Comparison of ENCODE assay signal across 8 cellular contexts in genomic region chr15:64095431-64095794, GRCh38. TPM values are rescaled to one million over a fixed set of nuclear protein-coding genes. Genes with fewer than 3 reads are reported as not detected.
A peak's percentile ranks its signal among the peaks of the same experiment; 100 is the strongest.
DNase-seq lines count a peak whose midpoint lies in the region; ATAC-seq and TF ChIP-seq lines count a peak whose summit lies in the region.

No MANE protein-coding gene starts in this region.

- H3K27me3 ChIP-seq in lower lobe of right lung (ENCODE audit: low read depth) (no peaks in the 10 kb centered on the region), tibial artery (no peaks in the 10 kb centered on the region)

- DNase-seq in activated T-cell treated with anti-CD3 and anti-CD28 coated beads, Interleukin-2, amount 50 U/mL, for 4 hours, result no peak
- DNase-seq in activated T-cell treated with anti-CD3 and anti-CD28 coated beads, Interleukin-2, amount 50 U/mL, for 48 hours, result no peak
- DNase-seq in astrocyte of the spinal cord (ENCODE audit: low read depth, low spot score), result no peak
- no peak for DNase-seq in lower lobe of right lung
- no peak for DNase-seq in tibial artery
- DNase-seq in SW 1271 (lab: John Stamatoyannopoulos, UW), result no peak
- no peak for DNase-seq in 8988T

- H3K27me3 Mint-ChIP-seq in activated T-cell treated with anti-CD3 and anti-CD28 coated beads, Interleukin-2, amount 50 U/mL, for 4 hours (ENCODE audit: low read depth), result no peaks in the 10 kb centered on the region

- H3K9me3 ChIP-seq in lower lobe of right lung (no peaks in the 10 kb centered on the region), tibial artery (no peaks in the 10 kb centered on the region)

- H3K36me3 Mint-ChIP-seq in activated T-cell treated with anti-CD3 and anti-CD28 coated beads, Interleukin-2, amount 50 U/mL, for 4 hours (ENCODE audit: insufficient read depth), result peaks cover 4% of the 10 kb centered on the region

- intact Hi-C loops in lower lobe of right lung (cut with DNase I) (no loop called here), tibial artery (cut with DNase I; ENCODE audit: low total_unique reads) (no loop called here)

- H3K4me1 ChIP-seq in lower lobe of right lung, result peaks cover 77% of the 10 kb centered on the region
- peaks cover 0 to 64% (median 36%) of the 10 kb centered on the region in 4 donors for H3K4me1 ChIP-seq in tibial artery

- ATAC-seq in activated T-cell treated with anti-CD3 and anti-CD28 coated beads, Interleukin-2, amount 50 U/mL, for 4 hours, result no peak
- no peak for ATAC-seq in lower lobe of right lung
- no peak for ATAC-seq in HG03159 (IDR thresholded peaks at IDR 0.05; ENCODE audit: unreplicated experiment)

- H3K4me3 Mint-ChIP-seq in activated T-cell treated with anti-CD3 and anti-CD28 coated beads, Interleukin-2, amount 50 U/mL, for 4 hours, result peak overlapping the region; percentile 96

- peak overlapping the region; percentile 85 for H3K27ac ChIP-seq in lower lobe of right lung
- H3K27ac ChIP-seq in tibial artery, result peak overlapping the region; percentile 83 to 90

- TF ChIP-seq CTCF in astrocyte of the spinal cord (IDR thresholded peaks at IDR 0.05; ENCODE audit: low read depth, low read length) (no peak), lower lobe of right lung (IDR thresholded peaks at IDR 0.05) (no peak), tibial artery (IDR thresholded peaks at IDR 0.05) (no peak)

- in situ Hi-C loops in astrocyte of the spinal cord (cut with HindIII; ENCODE audit: low sequenced_read_pairs), result no loop called here

- H3K4me1 Mint-ChIP-seq in activated T-cell treated with anti-CD3 and anti-CD28 coated beads, Interleukin-2, amount 50 U/mL, for 4 hours (ENCODE audit: low read depth), result peaks cover 68% of the 10 kb centered on the region

- H3K4me3 ChIP-seq in astrocyte of the spinal cord (ENCODE audit: low read depth, low read length) (peak overlapping the region; percentile 97), lower lobe of right lung (peak overlapping the region; percentile 78), tibial artery (peak overlapping the region; percentile 71 to 98)

- H3K9me3 Mint-ChIP-seq in activated T-cell treated with anti-CD3 and anti-CD28 coated beads, Interleukin-2, amount 50 U/mL, for 4 hours, result no peaks in the 10 kb centered on the region

- H3K36me3 ChIP-seq in lower lobe of right lung (no peaks in the 10 kb centered on the region), tibial artery (no peaks in the 10 kb centered on the region)

RNA-seq across cellular contexts. Expression of gene SNX1, which starts 0.4 kb away (rescaled TPM):
- total RNA-seq in activated T-cell treated with anti-CD3 and anti-CD28 coated beads, Interleukin-2, amount 50 U/mL, for 4 hours, result 10 to 100 TPM; 88.4 to 96.4 (median 93.6) TPM
- 157 TPM for total RNA-seq in lower lobe of right lung

RNA-seq across cellular contexts. Expression of gene CIAO2A, which starts 1.8 kb away (rescaled TPM):
- total RNA-seq in activated T-cell treated with anti-CD3 and anti-CD28 coated beads, Interleukin-2, amount 50 U/mL, for 4 hours, result 10 to 100 TPM; 37.5 to 45.4 (median 44.1) TPM
- total RNA-seq in lower lobe of right lung, result 56.3 TPM

RNA-seq across cellular contexts. Expression of gene DAPK2, which starts 49.1 kb away (rescaled TPM):
- 1 to 10 TPM in 1 of 3 donors, under 1 TPM in 2; 0.40 to 1.1 (median 0.71) TPM for total RNA-seq in activated T-cell treated with anti-CD3 and anti-CD28 coated beads, Interleukin-2, amount 50 U/mL, for 4 hours
- 56.8 TPM for total RNA-seq in lower lobe of right lung

RNA-seq across cellular contexts. Expression of gene SNX22, which starts 56.1 kb away (rescaled TPM):
- total RNA-seq in activated T-cell treated with anti-CD3 and anti-CD28 coated beads, Interleukin-2, amount 50 U/mL, for 4 hours, result under 1 TPM; 0.26 to 0.35 (median 0.30) TPM
- 17.4 TPM for total RNA-seq in lower lobe of right lung

Comparison
In these comparisons a context has a peak if more than half of its experiments do, and no peak if none do; other contexts are left out.
1. RNA of gene DAPK2, which starts 49.1 kb away (total RNA-seq): 56.8 TPM in lower lobe of right lung (single experiment); 0.40 to 1.1 TPM in activated T-cell treated with anti-CD3 and anti-CD28 coated beads, Interleukin-2, amount 50 U/mL, for 4 hours; every median in the first group is over 10 times any median in the second.
2. Peak in every context shown above with its lines, with median percentiles within 50 percentile points of each other: H3K4me3 ChIP-seq.